In the genomic region with DNA sequence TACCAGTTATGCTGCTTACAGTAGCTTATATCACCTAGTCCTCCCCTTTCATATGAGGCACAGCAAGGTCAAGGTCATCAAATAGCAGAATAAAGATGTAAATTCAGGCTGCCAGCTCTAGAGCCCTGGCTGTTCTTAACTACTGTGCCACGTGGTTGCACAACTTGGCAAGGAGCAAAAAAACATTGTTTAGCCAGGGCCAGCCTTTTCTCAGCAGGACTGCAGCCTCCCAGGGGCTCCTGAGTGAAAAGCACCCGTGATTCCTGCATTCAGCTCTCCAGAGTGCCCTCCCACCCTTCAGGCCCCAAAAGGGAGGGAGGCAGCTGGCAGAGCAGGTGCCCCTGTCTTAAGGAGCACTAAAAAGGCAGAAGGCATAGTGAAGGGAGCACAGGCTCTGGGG, we compare ENCODE assay signal across 12 cellular contexts. TPM values are rescaled to one million over a fixed set of nuclear protein-coding genes. Genes with fewer than 3 reads are reported as not detected.
DNase-seq lines count a peak whose midpoint lies in the region; ATAC-seq, FAIRE-seq and TF ChIP-seq lines count a peak whose summit lies in the region.
"Had no signal": no experiment of that assay in that cellular context is flagged by ENCODE, and none has a peak within 500 bp of the region (broad histone marks: within the 10 kb centered on the region; RNA-seq: fewer than 3 reads in every experiment).

No MANE protein-coding gene starts in this region.

- no peak overlapping the region for H3K4me3 Mint-ChIP-seq in activated CD8-positive, alpha-beta memory T cell treated with anti-CD3 and anti-CD28 coated beads, Interleukin-2, amount 10 ng/mL, durations not matched to agents 7 days and 5 days
- H3K4me3 Mint-ChIP-seq: activated T-cell treated with anti-CD3 and anti-CD28 coated beads, Interleukin-2, amount 50 U/mL, for 4 hours had no signal

- no peaks in the 10 kb centered on the region for H3K4me1 Mint-ChIP-seq in activated CD8-positive, alpha-beta memory T cell treated with anti-CD3 and anti-CD28 coated beads, Interleukin-2, amount 10 ng/mL, durations not matched to agents 7 days and 5 days

- H3K4me3 ChIP-seq in SK-N-SH (ENCODE audit: low read depth in 2 of 2, low read length in 1 of 2) (no peak overlapping the region), cardiac fibroblast (replicated peaks in 1 of 2; ENCODE audit: low read depth in 2 of 2, low read length in 2 of 2) (no peak overlapping the region), left lung (no peak overlapping the region), transverse colon (no peak overlapping the region)
- H3K4me3 ChIP-seq: uterus had no signal

- no peaks in the 10 kb centered on the region for H4K20me1 ChIP-seq in SK-N-SH (ENCODE audit: insufficient read depth)

- H3K36me3 ChIP-seq in SK-N-SH (replicated peaks in 1 of 2; ENCODE audit: control insufficient read depth in 1 of 2, insufficient read depth in 2 of 2, low read length in 1 of 2): no peaks in the 10 kb centered on the region
- peaks cover 0 to 100% of the 10 kb centered on the region in 2 donors for H3K36me3 ChIP-seq in left lung
- H3K36me3 ChIP-seq in transverse colon: no peaks in the 10 kb centered on the region
- H3K36me3 ChIP-seq: uterus had no signal

- TF ChIP-seq RAD21 in SK-N-SH (IDR thresholded peaks at IDR 0.05; ENCODE audit: low read length): no peak

- WGBS in SK-N-SH (ENCODE audit: low lambda C conversion rate): 25% methylated on average over 2 of the region's 2 CpGs
- WGBS in transverse colon (ENCODE audit: low coverage in 1 of 2), 2 donors: 23% methylated on average over 2 of the region's 2 CpGs; no CpG with 5 or more reads in 1 of the 2 donors

- H3K9me2 ChIP-seq in SK-N-SH: no peaks in the 10 kb centered on the region

- peaks cover 1% of the 10 kb centered on the region for H3K36me3 Mint-ChIP-seq in activated CD8-positive, alpha-beta memory T cell treated with anti-CD3 and anti-CD28 coated beads, Interleukin-2, amount 10 ng/mL, durations not matched to agents 7 days and 5 days

- CTCF ChIA-PET in SK-N-SH (lab: Yijun Ruan, JAX): no interaction called here
- CTCF ChIA-PET in activated CD8-positive, alpha-beta memory T cell treated with anti-CD3 and anti-CD28 coated beads, Interleukin-2, amount 10 ng/mL, durations not matched to agents 7 days and 5 days (lab: Charles Lee): no interaction called here

- H3K9me3 Mint-ChIP-seq in activated CD8-positive, alpha-beta memory T cell treated with anti-CD3 and anti-CD28 coated beads, Interleukin-2, amount 10 ng/mL, durations not matched to agents 7 days and 5 days (ENCODE audit: low read depth): no peaks in the 10 kb centered on the region
- H3K9me3 Mint-ChIP-seq: activated T-cell treated with anti-CD3 and anti-CD28 coated beads, Interleukin-2, amount 50 U/mL, for 4 hours had no signal

- H3F3A ChIP-seq in SK-N-SH (replicated peaks; ENCODE audit: insufficient read depth): no peaks in the 10 kb centered on the region

- H3K9ac ChIP-seq in SK-N-SH: no peak overlapping the region

- in situ Hi-C loops in transverse colon (cut with MboI; ENCODE audit: low pct_ligation_motif_present in 1 of 4, low pct_unique_long_range_greater_than_20kb in 1 of 4, low sequenced_read_pairs in 3 of 4): no loop called here

- H3K27ac ChIP-seq in SK-N-SH (ENCODE audit: low read depth in 2 of 2, low read length in 1 of 2) (no peak overlapping the region), left lung (no peak overlapping the region), transverse colon (peak overlapping the region; percentile 32 to 64 (median 48))

- TF ChIP-seq CTCF in SK-N-SH (IDR thresholded peaks at IDR 0.05) (no peak), cardiac fibroblast (IDR thresholded peaks at IDR 0.05; ENCODE audit: low read depth, low read length) (no peak), left lung (IDR thresholded peaks at IDR 0.05) (no peak), transverse colon (IDR thresholded peaks at IDR 0.05) (peak in 1 of 5 experiments; percentile 7)

- H3K4me1 ChIP-seq in SK-N-SH (ENCODE audit: control insufficient read depth in 1 of 2, insufficient read depth in 2 of 2, low read depth in 1 of 2, low read length in 1 of 2) (peaks cover 6 to 8% of the 10 kb centered on the region in 2 experiments; a peak in 1 of 4 replicates), left lung (no peaks in the 10 kb centered on the region), transverse colon (peaks cover 11 to 30% (median 21%) of the 10 kb centered on the region in 4 donors)
- H3K4me1 ChIP-seq: uterus had no signal

- H3K27ac Mint-ChIP-seq in activated CD8-positive, alpha-beta memory T cell treated with anti-CD3 and anti-CD28 coated beads, Interleukin-2, amount 10 ng/mL, durations not matched to agents 7 days and 5 days: no peak overlapping the region

- TF ChIP-seq EP300 in SK-N-SH (IDR thresholded peaks at IDR 0.05; ENCODE audit: borderline replicate concordance in 1 of 2, low read depth in 1 of 2, low read length in 1 of 2) (no peak), transverse colon (IDR thresholded peaks at IDR 0.05; ENCODE audit: low read depth) (no peak)

- POLR2A ChIA-PET in SK-N-SH (lab: Yijun Ruan, JAX): no interaction called here

- FAIRE-seq in GM12891 (lab: Jason Lieb, UNC): no peak

- H3K27me3 ChIP-seq in SK-N-SH (ENCODE audit: insufficient read depth) (no peaks in the 10 kb centered on the region), left lung (no peaks in the 10 kb centered on the region), transverse colon (no peaks in the 10 kb centered on the region)
- H3K27me3 ChIP-seq: uterus had no signal

- ATAC-seq in SK-N-SH treated with all-trans-retinoic acid at 6 μM for 48 hours (peak; percentile 24; the same call in 2 of the 3 replicates), left lung (peak; percentile 45)
- no peak for ATAC-seq in activated CD8-positive, alpha-beta memory T cell treated with anti-CD3 and anti-CD28 coated beads, Interleukin-2, amount 10 ng/mL, durations not matched to agents 7 days and 5 days
- ATAC-seq: activated T-cell treated with anti-CD3 and anti-CD28 coated beads, Interleukin-2, amount 50 U/mL, for 4 hours had no signal

- H3K79me2 ChIP-seq in SK-N-SH (ENCODE audit: insufficient read depth): no peaks in the 10 kb centered on the region

- DNase-seq in SK-N-SH (no peak), cardiac fibroblast (ENCODE audit: low read depth in 2 of 2) (peak; percentile 29 to 71), left lung (no peak), transverse colon (peak; percentile 46), GM12891 (ENCODE audit: insufficient read length, low spot score) (no peak), SW 1271 (lab: John Stamatoyannopoulos, UW) (no peak)
- no peak for DNase-seq in activated CD8-positive, alpha-beta memory T cell treated with anti-CD3 and anti-CD28 coated beads, Interleukin-2, amount 10 ng/mL, durations not matched to agents 7 days and 5 days
- DNase-seq: activated T-cell treated with anti-CD3 and anti-CD28 coated beads, Interleukin-2, amount 50 U/mL, for 4 hours; effector CD8-positive, alpha-beta T cell; NCI-H1048 had no signal

- H3K27me3 Mint-ChIP-seq in activated CD8-positive, alpha-beta memory T cell treated with anti-CD3 and anti-CD28 coated beads, Interleukin-2, amount 10 ng/mL, durations not matched to agents 7 days and 5 days: no peaks in the 10 kb centered on the region

- TF ChIP-seq POLR2A in transverse colon (IDR thresholded peaks at IDR 0.05): no peak
- TF ChIP-seq POLR2A in GM12891 (IDR thresholded peaks at IDR 0.05; ENCODE audit: low read depth, low read length): no peak

- H2AFZ ChIP-seq in SK-N-SH (ENCODE audit: low read depth): no peak overlapping the region

- intact Hi-C loops in left lung (cut with DNase I) (no loop called here), transverse colon (cut with DNase I; ENCODE audit: low total_unique reads) (no loop called here)

- H3K4me2 ChIP-seq in SK-N-SH: no peak overlapping the region

- no peaks in the 10 kb centered on the region for H3K9me3 ChIP-seq in SK-N-SH
- H3K9me3 ChIP-seq in left lung: no peaks in the 10 kb centered on the region
- no peaks in the 10 kb centered on the region for H3K9me3 ChIP-seq in transverse colon
- H3K9me3 ChIP-seq: uterus had no signal

TF ChIP-seq in SK-N-SH treated with all-trans-retinoic acid at 6 μM for 48 hours, 23 proteins besides CTCF, POLR2A, EP300 and RAD21 (continues in another document):
- no peak for TF ChIP-seq SNAI2 (CRISPR knock-in tag; IDR thresholded peaks at IDR 0.05)
- TF ChIP-seq PPARA (CRISPR knock-in tag; IDR thresholded peaks at IDR 0.05; ENCODE audit: borderline replicate concordance): no peak
- no peak for TF ChIP-seq ARNTL (CRISPR knock-in tag; IDR thresholded peaks at IDR 0.05; ENCODE audit: borderline replicate concordance, low read depth)
- no peak for TF ChIP-seq ZNF70 (CRISPR knock-in tag; IDR thresholded peaks at IDR 0.05)
- TF ChIP-seq OSR1 (CRISPR knock-in tag; IDR thresholded peaks at IDR 0.05): no peak
- TF ChIP-seq CSDC2 (CRISPR knock-in tag; IDR thresholded peaks at IDR 0.05): no peak
- TF ChIP-seq ZFP3 (CRISPR knock-in tag; IDR thresholded peaks at IDR 0.05): no peak

TF ChIP-seq in SK-N-SH, 30 proteins besides CTCF, POLR2A, EP300 and RAD21 (continues in another document):
- TF ChIP-seq FOSL2 (IDR thresholded peaks at IDR 0.05; ENCODE audit: borderline replicate concordance, low read depth) (no peak), POLR2AphosphoS5 (IDR thresholded peaks at IDR 0.05; ENCODE audit: low read depth, low read length) (no peak)

TF ChIP-seq in GM12891, 5 proteins besides CTCF, POLR2A, EP300 and RAD21:
- TF ChIP-seq PAX5 (IDR thresholded peaks at IDR 0.05; ENCODE audit: insufficient read depth, low read length, severe bottlenecking) (no peak), TAF1 (IDR thresholded peaks at IDR 0.05; ENCODE audit: low read depth, low read length) (no peak), POU2F2 (IDR thresholded peaks at IDR 0.05; ENCODE audit: low read depth, low read length) (no peak), SPI1 (IDR thresholded peaks at IDR 0.05; ENCODE audit: low read depth, low read length) (no peak), POLR2AphosphoS5 (IDR thresholded peaks at IDR 0.05; ENCODE audit: low read depth, low read length) (no peak)

RNA-seq across cellular contexts. Expression of gene TM9SF3, which starts 31.8 kb away (rescaled TPM):
- 24.9 and 57.0 TPM in 2 replicates for polyA plus RNA-seq in SK-N-SH (2012; rRNA removed)
- 46.9 and 48.6 TPM in 2 replicates for polyA plus RNA-seq in SK-N-SH (2012; cell fraction: cytosol; rRNA removed)
- polyA plus RNA-seq in SK-N-SH (2012; cell fraction: nucleus; rRNA removed): 9.5 and 20.7 TPM in 2 replicates
- total RNA-seq in left lung (100 to 1,000 TPM; 134 to 145 TPM), transverse colon (100 to 1,000 TPM in 1 of 4 donors, 10 to 100 TPM in 3; 34.4 to 133 (median 77.3) TPM)
- polyA plus RNA-seq in GM12891 (2012; ENCODE audit: low read depth, missing spikeins): 22.8 TPM
- 10 to 100 TPM; 61.4 to 71.3 TPM for total RNA-seq in activated CD8-positive, alpha-beta memory T cell treated with anti-CD3 and anti-CD28 coated beads, Interleukin-2, amount 10 ng/mL, durations not matched to agents 7 days and 5 days

Comparison
In these comparisons a context has a peak if more than half of its experiments do, and no peak if none do; other contexts are left out.
1. DNase-seq: peak in cardiac fibroblast (2 of 2) and transverse colon (single experiment); none in SK-N-SH (single experiment), left lung (0 of 2), GM12891 (single experiment), activated CD8-positive, alpha-beta memory T cell treated with anti-CD3 and anti-CD28 coated beads, Interleukin-2, amount 10 ng/mL, durations not matched to agents 7 days and 5 days (single experiment) and SW 1271 (0 of 2).
2. H3K27ac ChIP-seq: peak in transverse colon (4 of 4); none in SK-N-SH (0 of 2) and left lung (0 of 2).